ENCODE assay signal across 10 cellular contexts in genomic region chr12:42790761-42791151, GRCh38.
DNase-seq lines count a peak whose midpoint lies in the region; ATAC-seq and TF ChIP-seq lines count a peak whose summit lies in the region.
"Had no signal": no experiment of that assay in that cellular context is flagged by ENCODE, and none has a peak within 500 bp of the region (broad histone marks: within the 10 kb centered on the region; RNA-seq: fewer than 3 reads in every experiment).

No MANE protein-coding gene starts in this region.

- DNase-seq in HCT116 (ENCODE audit: low read depth, low spot score), result peak; percentile 61
- DNase-seq in RWPE1 (ENCODE audit: low spot score), result peak; percentile 36
- DNase-seq in fibroblast of peridontal ligament (ENCODE audit: extremely low read depth), result peak; percentile 18
- no peak for DNase-seq in sciatic nerve (ENCODE audit: low spot score)
- DNase-seq in T-helper 17 cell, result no peak
- DNase-seq: activated CD8-positive, alpha-beta memory T cell treated with anti-CD3 and anti-CD28 coated beads, Interleukin-2, amount 10 ng/mL, durations not matched to agents 7 days and 5 days; SIG-M5 had no signal

- H3K36me3 ChIP-seq in HCT116 (ENCODE audit: control insufficient read depth in 1 of 2, insufficient read depth in 2 of 2, low read length in 2 of 2), result no peaks in the 10 kb centered on the region

- TF ChIP-seq CTCF in HCT116 (IDR thresholded peaks at IDR 0.05 in 2 of 3, conservative IDR thresholded peaks at IDR 0.05 in 1 of 3; ENCODE audit: borderline replicate concordance in 1 of 3, insufficient read depth in 1 of 3, low read depth in 2 of 3, low read length in 2 of 3) (no peak), RWPE1 (conservative IDR thresholded peaks at IDR 0.05; ENCODE audit: low read depth) (no peak)

- no peaks in the 10 kb centered on the region for H3K27me3 ChIP-seq in HCT116 (ENCODE audit: insufficient read depth, low read length)

- intact Hi-C loops in HCT116 (cut with micrococcal nuclease), result no loop called here
- intact Hi-C loops in sciatic nerve (cut with DNase I), result no loop called here

- POLR2A ChIA-PET in HCT116 (lab: Charles Lee), result no interaction called here
- POLR2A ChIA-PET in RWPE1 (lab: Yijun Ruan, JAX; ENCODE audit: low non-redundant PET), result no interaction called here

- no peak overlapping the region for H3K27ac Mint-ChIP-seq in T-helper 17 cell
- H3K27ac Mint-ChIP-seq: activated CD8-positive, alpha-beta memory T cell treated with anti-CD3 and anti-CD28 coated beads, Interleukin-2, amount 10 ng/mL, durations not matched to agents 7 days and 5 days had no signal

- no peaks in the 10 kb centered on the region for H4K20me1 ChIP-seq in HCT116 (ENCODE audit: insufficient read depth)

- H3K9me3 ChIP-seq in HCT116 (ENCODE audit: control insufficient read depth in 1 of 2, insufficient read depth in 1 of 2, low read depth in 1 of 2, low read length in 2 of 2) (no peaks in the 10 kb centered on the region), T-helper 17 cell (ENCODE audit: control insufficient read depth, low read length, poor library complexity, severe bottlenecking) (no peaks in the 10 kb centered on the region)

- H3K36me3 Mint-ChIP-seq in T-helper 17 cell (ENCODE audit: low read depth), result peaks cover 2% of the 10 kb centered on the region
- H3K36me3 Mint-ChIP-seq: activated CD8-positive, alpha-beta memory T cell treated with anti-CD3 and anti-CD28 coated beads, Interleukin-2, amount 10 ng/mL, durations not matched to agents 7 days and 5 days; brain had no signal

- CTCF ChIA-PET in HCT116 (lab: Charles Lee), result interaction anchor here (1.3 kb wide), 1 partner anchor 491 kb away, joined by 4 read pairs; no protein-coding TSS in a partner anchor
- CTCF ChIA-PET in RWPE1 (lab: Yijun Ruan, JAX), result no interaction called here

- H2AFZ ChIP-seq in HCT116 (ENCODE audit: low read depth, low read length, poor library complexity, severe bottlenecking), result no peak overlapping the region

- RAD21 ChIA-PET in HCT116 (lab: Charles Lee; ENCODE audit: low non-redundant PET in 1 of 2, low total read pairs in 2 of 2, uncharacterized antibody in 2 of 2, unreplicated experiment in 2 of 2), result interaction anchor here in 1 of 2 experiments (1.1 kb wide), 1 partner anchor 34 kb away, joined by 3 read pairs; no protein-coding TSS in a partner anchor

- no peak overlapping the region for H3K27ac ChIP-seq in HCT116 (ENCODE audit: low read depth, low read length)
- no peak overlapping the region for H3K27ac ChIP-seq in RWPE1

- ATAC-seq in HCT116 (peak; percentile 89), sciatic nerve (peak; percentile 41), HG02798 (IDR thresholded peaks at IDR 0.05; ENCODE audit: poor library complexity, unreplicated experiment) (no peak), HG03521 (IDR thresholded peaks at IDR 0.05; ENCODE audit: unreplicated experiment) (no peak), T-helper 17 cell (no peak)
- ATAC-seq: activated CD8-positive, alpha-beta memory T cell treated with anti-CD3 and anti-CD28 coated beads, Interleukin-2, amount 10 ng/mL, durations not matched to agents 7 days and 5 days had no signal

- 0 out of 2 replicates have a peak, but pooled peaks have one; percentile 1 for TF ChIP-seq RAD21 in HCT116 (IDR thresholded peaks at IDR 0.05; ENCODE audit: low read depth)

- H3K9me2 ChIP-seq in HCT116 (ENCODE audit: insufficient read depth), result no peaks in the 10 kb centered on the region; the same call in 1 of the 2 replicates

- peak overlapping the region; percentile 46 for H3K4me2 ChIP-seq in HCT116 (ENCODE audit: low read length)

- H3K4me1 ChIP-seq in HCT116 (ENCODE audit: control insufficient read depth in 1 of 2, insufficient read depth in 2 of 2, low read length in 2 of 2), result peaks cover 16 to 20% of the 10 kb centered on the region in 2 experiments; a peak in 3 of 4 replicates

- peaks cover 5% of the 10 kb centered on the region for H3K27me3 Mint-ChIP-seq in T-helper 17 cell
- H3K27me3 Mint-ChIP-seq: activated CD8-positive, alpha-beta memory T cell treated with anti-CD3 and anti-CD28 coated beads, Interleukin-2, amount 10 ng/mL, durations not matched to agents 7 days and 5 days; brain had no signal

- no peak overlapping the region for H3K4me3 Mint-ChIP-seq in T-helper 17 cell
- H3K4me3 Mint-ChIP-seq: activated CD8-positive, alpha-beta memory T cell treated with anti-CD3 and anti-CD28 coated beads, Interleukin-2, amount 10 ng/mL, durations not matched to agents 7 days and 5 days; brain had no signal

- peaks cover 2% of the 10 kb centered on the region for H3K4me1 Mint-ChIP-seq in T-helper 17 cell
- H3K4me1 Mint-ChIP-seq: activated CD8-positive, alpha-beta memory T cell treated with anti-CD3 and anti-CD28 coated beads, Interleukin-2, amount 10 ng/mL, durations not matched to agents 7 days and 5 days had no signal

- no peak for TF ChIP-seq POLR2A in HCT116 (IDR thresholded peaks at IDR 0.05; ENCODE audit: borderline replicate concordance, extremely low read depth, insufficient read depth, insufficient read length)

- no TSS peak for BruUV-seq in HCT116 (replicated peaks; lab: Mats Ljungman, UMichigan)

- H3K4me3 ChIP-seq in HCT116 (replicated peaks in 1 of 2; ENCODE audit: low read depth in 1 of 2, low read length in 2 of 2), result peak overlapping the region in 1 of 2 experiments; percentile 8; a peak in 1 of 4 replicates

- H3K9ac ChIP-seq in HCT116 (ENCODE audit: low read length), result no peak overlapping the region

- H3K79me2 ChIP-seq in HCT116 (ENCODE audit: insufficient read depth, low read length), result no peaks in the 10 kb centered on the region

TF ChIP-seq in HCT116, 20 proteins besides CTCF, POLR2A, EP300 and RAD21:
- no peak for TF ChIP-seq YY1 (IDR thresholded peaks at IDR 0.05; ENCODE audit: extremely low read depth, insufficient replicate concordance, low read depth, low read length)
- TF ChIP-seq SRF (IDR thresholded peaks at IDR 0.05; ENCODE audit: low read depth), result no peak
- TF ChIP-seq CBX3 (IDR thresholded peaks at IDR 0.05; ENCODE audit: low read depth), result no peak
- no peak for TF ChIP-seq SIN3A (IDR thresholded peaks at IDR 0.05; ENCODE audit: low read depth)
- TF ChIP-seq, protein P1, sequence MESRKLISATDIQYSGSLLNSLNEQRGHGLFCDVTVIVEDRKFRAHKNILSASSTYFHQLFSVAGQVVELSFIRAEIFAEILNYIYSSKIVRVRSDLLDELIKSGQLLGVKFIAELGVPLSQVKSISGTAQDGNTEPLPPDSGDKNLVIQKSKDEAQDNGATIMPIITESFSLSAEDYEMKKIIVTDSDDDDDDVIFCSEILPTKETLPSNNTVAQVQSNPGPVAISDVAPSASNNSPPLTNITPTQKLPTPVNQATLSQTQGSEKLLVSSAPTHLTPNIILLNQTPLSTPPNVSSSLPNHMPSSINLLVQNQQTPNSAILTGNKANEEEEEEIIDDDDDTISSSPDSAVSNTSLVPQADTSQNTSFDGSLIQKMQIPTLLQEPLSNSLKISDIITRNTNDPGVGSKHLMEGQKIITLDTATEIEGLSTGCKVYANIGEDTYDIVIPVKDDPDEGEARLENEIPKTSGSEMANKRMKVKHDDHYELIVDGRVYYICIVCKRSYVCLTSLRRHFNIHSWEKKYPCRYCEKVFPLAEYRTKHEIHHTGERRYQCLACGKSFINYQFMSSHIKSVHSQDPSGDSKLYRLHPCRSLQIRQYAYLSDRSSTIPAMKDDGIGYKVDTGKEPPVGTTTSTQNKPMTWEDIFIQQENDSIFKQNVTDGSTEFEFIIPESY (IDR thresholded peaks at IDR 0.05; ENCODE audit: extremely low read depth, insufficient replicate concordance, low read length), result no peak
- peak; percentile 57 for TF ChIP-seq FOSL1 (IDR thresholded peaks at IDR 0.05; ENCODE audit: low read depth)
- TF ChIP-seq EZH2phosphoT487 (IDR thresholded peaks at IDR 0.05; ENCODE audit: borderline replicate concordance), result no peak
- TF ChIP-seq TCF7L2 (IDR thresholded peaks at IDR 0.05; ENCODE audit: borderline replicate concordance, extremely low read depth, insufficient read depth, insufficient read length), result peak; percentile 15
- peak; percentile 58; the same call in 1 of the 2 replicates for TF ChIP-seq JUND (IDR thresholded peaks at IDR 0.05)
- no peak for TF ChIP-seq ELF1 (IDR thresholded peaks at IDR 0.05; ENCODE audit: borderline replicate concordance, low read depth)
- no peak for TF ChIP-seq ZFX (IDR thresholded peaks at IDR 0.05)
- no peak for TF ChIP-seq EZH2 (IDR thresholded peaks at IDR 0.05)
- no peak for TF ChIP-seq CEBPB (IDR thresholded peaks at IDR 0.05; ENCODE audit: low read depth)
- no peak for TF ChIP-seq SP1 (IDR thresholded peaks at IDR 0.05; ENCODE audit: low read depth)
- no peak for TF ChIP-seq EGR1 (IDR thresholded peaks at IDR 0.05; ENCODE audit: low read depth)
- no peak for TF ChIP-seq MAX (IDR thresholded peaks at IDR 0.05)

Comparison
In these comparisons a context has a peak if more than half of its experiments do, and no peak if none do; other contexts are left out.
1. ATAC-seq: peak in HCT116 (single experiment) and sciatic nerve (single experiment); none in HG02798 (single experiment), HG03521 (single experiment) and T-helper 17 cell (single experiment).
2. DNase-seq: peak in HCT116 (single experiment), RWPE1 (single experiment) and fibroblast of peridontal ligament (single experiment); none in sciatic nerve (single experiment) and T-helper 17 cell (0 of 3).